ENCODE assay signal across 27 cellular contexts in genomic region chr10:27536437-27536836, GRCh38. TPM values are rescaled to one million over a fixed set of nuclear protein-coding genes. Genes with fewer than 3 reads are reported as not detected.
A peak's percentile ranks its signal among the peaks of the same experiment; 100 is the strongest.
DNase-seq lines count a peak whose midpoint lies in the region; ATAC-seq and TF ChIP-seq lines count a peak whose summit lies in the region.
"Had no signal": no experiment of that assay in that cellular context is flagged by ENCODE, and none has a peak within 500 bp of the region (broad histone marks: within the 10 kb centered on the region; RNA-seq: fewer than 3 reads in every experiment).

No MANE protein-coding gene starts in this region.

- peaks cover 10% of the 10 kb centered on the region for H3K4me1 Mint-ChIP-seq in endodermal cell
- peaks cover 31% of the 10 kb centered on the region for H3K4me1 Mint-ChIP-seq in activated T-cell treated with anti-CD3 and anti-CD28 coated beads, Interleukin-2, amount 50 U/mL, for 24 hours (ENCODE audit: low read depth)
- peaks cover 9% of the 10 kb centered on the region for H3K4me1 Mint-ChIP-seq in activated CD8-positive, alpha-beta memory T cell treated with anti-CD3 and anti-CD28 coated beads, Interleukin-2, amount 10 ng/mL, durations not matched to agents 7 days and 5 days

- DNase-seq in GM12865 (ENCODE audit: low read depth) (peak; percentile 4), SK-N-MC (ENCODE audit: low read depth, low spot score) (no peak), endodermal cell (no peak)
- DNase-seq in activated T-cell treated with anti-CD3 and anti-CD28 coated beads, Interleukin-2, amount 50 U/mL, for 24 hours = no peak
- DNase-seq in activated CD8-positive, alpha-beta memory T cell treated with anti-CD3 and anti-CD28 coated beads, Interleukin-2, amount 10 ng/mL, durations not matched to agents 7 days and 5 days = no peak
- DNase-seq: activated CD4-positive, alpha-beta memory T cell treated with anti-CD3 and anti-CD28 coated beads, Interleukin-2, amount 10 ng/mL, durations not matched to agents 7 days and 5 days; activated CD4-positive, CD25-positive, alpha-beta regulatory T cell treated with anti-CD3 and anti-CD28 coated beads, Interleukin-2, amount 50 U/mL, for 72 hours; activated naive CD4-positive, alpha-beta T cell; activated T-cell treated with anti-CD3 and anti-CD28 coated beads for 4 hours; COR-L47; DMS79; effector CD4-positive, alpha-beta T cell; erythroblast; GM23248; heart left ventricle; NCI-H1694 treated with DMSO at 0.1 percent for 48 hours; NCI-H2171; NCI-H510A treated with DMSO at 0.1 percent for 48 hours; occipital lobe; stimulated activated CD8-positive, alpha-beta memory T cell treated with anti-CD3 and anti-CD28 coated beads, Interleukin-4, amount 100 ng/mL, for 48 hours had no signal

- H3K27me3 ChIP-seq in neutrophil (no peaks in the 10 kb centered on the region), endodermal cell (ENCODE audit: control insufficient read depth, insufficient read depth, low read length, poor library complexity, severe bottlenecking) (no peaks in the 10 kb centered on the region)
- H3K27me3 ChIP-seq: heart left ventricle, tibial nerve had no signal

- peaks cover 19% of the 10 kb centered on the region for H3K36me3 Mint-ChIP-seq in endodermal cell (ENCODE audit: low read depth)
- H3K36me3 Mint-ChIP-seq in activated T-cell treated with anti-CD3 and anti-CD28 coated beads, Interleukin-2, amount 50 U/mL, for 24 hours (ENCODE audit: low read depth) = peaks cover 41% of the 10 kb centered on the region
- H3K36me3 Mint-ChIP-seq in activated CD8-positive, alpha-beta memory T cell treated with anti-CD3 and anti-CD28 coated beads, Interleukin-2, amount 10 ng/mL, durations not matched to agents 7 days and 5 days = peaks cover 36% of the 10 kb centered on the region

- CTCF ChIA-PET in activated CD8-positive, alpha-beta memory T cell treated with anti-CD3 and anti-CD28 coated beads, Interleukin-2, amount 10 ng/mL, durations not matched to agents 7 days and 5 days (lab: Charles Lee) = no interaction called here

- no peak for TF ChIP-seq CTCF in GM12865 (IDR thresholded peaks at IDR 0.05; ENCODE audit: insufficient read depth, low read depth, low read length, missing control alignments)
- no peak for TF ChIP-seq CTCF in neutrophil (IDR thresholded peaks at IDR 0.05)
- TF ChIP-seq CTCF in endodermal cell (conservative IDR thresholded peaks at IDR 0.05) = no peak

- no peak overlapping the region for H3K4me3 Mint-ChIP-seq in endodermal cell
- no peak overlapping the region for H3K4me3 Mint-ChIP-seq in activated T-cell treated with anti-CD3 and anti-CD28 coated beads, Interleukin-2, amount 50 U/mL, for 24 hours
- no peak overlapping the region for H3K4me3 Mint-ChIP-seq in activated CD8-positive, alpha-beta memory T cell treated with anti-CD3 and anti-CD28 coated beads, Interleukin-2, amount 10 ng/mL, durations not matched to agents 7 days and 5 days
- H3K4me3 Mint-ChIP-seq: activated CD4-positive, alpha-beta memory T cell treated with anti-CD3 and anti-CD28 coated beads, Interleukin-2, amount 10 ng/mL, durations not matched to agents 7 days and 5 days; brain; T-helper 2 cell treated with Interferon-gamma antibody and Interleukin-4, amounts not matched to agents 5 μg/mL and 100 μg/mL, for 36 hours had no signal

- H3K27me3 Mint-ChIP-seq in endodermal cell (ENCODE audit: insufficient read depth) = no peaks in the 10 kb centered on the region
- no peaks in the 10 kb centered on the region for H3K27me3 Mint-ChIP-seq in activated T-cell treated with anti-CD3 and anti-CD28 coated beads, Interleukin-2, amount 50 U/mL, for 24 hours
- H3K27me3 Mint-ChIP-seq in activated CD8-positive, alpha-beta memory T cell treated with anti-CD3 and anti-CD28 coated beads, Interleukin-2, amount 10 ng/mL, durations not matched to agents 7 days and 5 days = no peaks in the 10 kb centered on the region
- H3K27me3 Mint-ChIP-seq: activated CD4-positive, alpha-beta memory T cell treated with anti-CD3 and anti-CD28 coated beads, Interleukin-2, amount 10 ng/mL, durations not matched to agents 7 days and 5 days; brain had no signal

- H3K4me1 ChIP-seq in neutrophil (ENCODE audit: control insufficient read depth in 1 of 2, insufficient read depth in 1 of 2, low read depth in 1 of 2, low read length in 1 of 2) (no peaks in the 10 kb centered on the region), endodermal cell (ENCODE audit: control insufficient read depth, insufficient read depth, low read length) (no peaks in the 10 kb centered on the region)
- H3K4me1 ChIP-seq: tibial nerve had no signal

- H3K9me3 ChIP-seq in SK-N-MC (ENCODE audit: low read depth, low read length) (no peaks in the 10 kb centered on the region), neutrophil (no peaks in the 10 kb centered on the region), endodermal cell (ENCODE audit: control insufficient read depth, low read length) (peaks cover 13% of the 10 kb centered on the region)
- H3K9me3 ChIP-seq: heart left ventricle, tibial nerve had no signal

- peak overlapping the region; percentile 67; the same call in 1 of the 2 replicates for H3K27ac ChIP-seq in SK-N-MC
- peak overlapping the region; percentile 52 for H3K27ac ChIP-seq in neutrophil
- no peak overlapping the region for H3K27ac ChIP-seq in endodermal cell (ENCODE audit: low read depth, low read length)
- H3K27ac ChIP-seq: GM23248, heart left ventricle, RWPE1, tibial nerve had no signal

- peaks cover 22% of the 10 kb centered on the region for H3K36me3 ChIP-seq in SK-N-MC (ENCODE audit: insufficient read depth, low read length)
- H3K36me3 ChIP-seq in neutrophil = peaks cover 65% of the 10 kb centered on the region
- peaks cover 82% of the 10 kb centered on the region for H3K36me3 ChIP-seq in endodermal cell (ENCODE audit: control insufficient read depth, insufficient read depth, low read length)

- H3K9me3 Mint-ChIP-seq in endodermal cell = no peaks in the 10 kb centered on the region
- no peaks in the 10 kb centered on the region for H3K9me3 Mint-ChIP-seq in activated T-cell treated with anti-CD3 and anti-CD28 coated beads, Interleukin-2, amount 50 U/mL, for 24 hours
- H3K9me3 Mint-ChIP-seq in activated CD8-positive, alpha-beta memory T cell treated with anti-CD3 and anti-CD28 coated beads, Interleukin-2, amount 10 ng/mL, durations not matched to agents 7 days and 5 days (ENCODE audit: low read depth) = no peaks in the 10 kb centered on the region
- H3K9me3 Mint-ChIP-seq: activated CD4-positive, alpha-beta memory T cell treated with anti-CD3 and anti-CD28 coated beads, Interleukin-2, amount 10 ng/mL, durations not matched to agents 7 days and 5 days; brain; T-helper 2 cell treated with Interferon-gamma antibody and Interleukin-4, amounts not matched to agents 5 μg/mL and 100 μg/mL, for 36 hours had no signal

- ATAC-seq in HG03039 (IDR thresholded peaks at IDR 0.05; ENCODE audit: unreplicated experiment) = peak; percentile 52
- no peak for ATAC-seq in activated CD8-positive, alpha-beta memory T cell treated with anti-CD3 and anti-CD28 coated beads, Interleukin-2, amount 10 ng/mL, durations not matched to agents 7 days and 5 days
- ATAC-seq: heart left ventricle, SK-N-SH treated with all-trans-retinoic acid at 6 μM for 48 hours had no signal

- H3K4me3 ChIP-seq in GM12865 (ENCODE audit: low read depth, low read length) = no peak overlapping the region
- no peak overlapping the region for H3K4me3 ChIP-seq in SK-N-MC
- H3K4me3 ChIP-seq in neutrophil (ENCODE audit: low read depth in 1 of 2, low read length in 1 of 2) = no peak overlapping the region
- no peak overlapping the region for H3K4me3 ChIP-seq in endodermal cell (ENCODE audit: low read length)
- H3K4me3 ChIP-seq: GM23248, heart left ventricle, tibial nerve had no signal

- H3K9ac ChIP-seq in SK-N-MC (ENCODE audit: insufficient read length) (no peak overlapping the region), endodermal cell (ENCODE audit: extremely low read depth, low read length, poor library complexity, severe bottlenecking) (no peak overlapping the region)
- H3K9ac ChIP-seq: GM23248 had no signal

- H3K27ac Mint-ChIP-seq in endodermal cell = no peak overlapping the region
- H3K27ac Mint-ChIP-seq in activated T-cell treated with anti-CD3 and anti-CD28 coated beads, Interleukin-2, amount 50 U/mL, for 24 hours = no peak overlapping the region
- H3K27ac Mint-ChIP-seq in activated CD8-positive, alpha-beta memory T cell treated with anti-CD3 and anti-CD28 coated beads, Interleukin-2, amount 10 ng/mL, durations not matched to agents 7 days and 5 days = no peak overlapping the region
- H3K27ac Mint-ChIP-seq: activated CD4-positive, alpha-beta memory T cell treated with anti-CD3 and anti-CD28 coated beads, Interleukin-2, amount 10 ng/mL, durations not matched to agents 7 days and 5 days; brain; T-helper 2 cell treated with Interferon-gamma antibody and Interleukin-4, amounts not matched to agents 5 μg/mL and 100 μg/mL, for 36 hours had no signal

RNA-seq across cellular contexts. Expression of gene RAB18, which starts 32.3 kb away (rescaled TPM):
- 100 to 1,000 TPM; 122 to 150 TPM for total RNA-seq in endodermal cell
- 50.5 TPM for polyA plus RNA-seq in endodermal cell (2013, experiment 1 of 2)
- 58.0 TPM for polyA plus RNA-seq in endodermal cell (2013, experiment 2 of 2)
- 10 to 100 TPM; 52.3 to 61.2 TPM for total RNA-seq in activated CD8-positive, alpha-beta memory T cell treated with anti-CD3 and anti-CD28 coated beads, Interleukin-2, amount 10 ng/mL, durations not matched to agents 7 days and 5 days
